In genomic region chr2:25711641-25712369, GRCh38 we compare ENCODE assay signal across 10 cellular contexts. TPM values are rescaled to one million over a fixed set of nuclear protein-coding genes. Genes with fewer than 3 reads are reported as not detected.
DNase-seq lines count a peak whose midpoint lies in the region; ATAC-seq and TF ChIP-seq lines count a peak whose summit lies in the region.
"Had no signal": no experiment of that assay in that cellular context is flagged by ENCODE, and none has a peak within 500 bp of the region (broad histone marks: within the 10 kb centered on the region; RNA-seq: fewer than 3 reads in every experiment).

No MANE protein-coding gene starts in this region.

- H3K4me2 ChIP-seq in DOHH2 (ENCODE audit: low read length): peak overlapping the region; percentile 29

- no peak overlapping the region for H3K4me3 ChIP-seq in DOHH2 (ENCODE audit: low read length)

- H3K36me3 Mint-ChIP-seq in osteocyte (ENCODE audit: unreplicated experiment): no peaks in the 10 kb centered on the region

- peaks cover 16% of the 10 kb centered on the region for H3K4me1 ChIP-seq in DOHH2 (ENCODE audit: control insufficient read depth, low read length)

- no peaks in the 10 kb centered on the region for H3K9me2 ChIP-seq in DOHH2 (replicated peaks; ENCODE audit: control insufficient read depth, low read length)

- DNase-seq in NCI-H82 (lab: John Stamatoyannopoulos, UW): peak; percentile 94
- peak; percentile 11 for DNase-seq in dermis blood vessel endothelial cell
- DNase-seq in osteocyte (ENCODE audit: extremely low spot score, unreplicated experiment): no peak
- no peak for DNase-seq in DMS79 treated with DMSO at 0.1 percent for 48 hours (lab: John Stamatoyannopoulos, UW)
- DNase-seq: HFFc6, NCI-H510A treated with DMSO at 0.1 percent for 48 hours had no signal

- TF ChIP-seq CTCF in DOHH2 (IDR thresholded peaks at IDR 0.05; ENCODE audit: low read depth, low read length, poor library complexity, severe bottlenecking) (no peak), osteocyte (IDR thresholded peaks at IDR 0.05) (no peak)

- H3K79me2 ChIP-seq in DOHH2 (ENCODE audit: control insufficient read depth, low read length): no peaks in the 10 kb centered on the region

- peak overlapping the region; percentile 59 for H3K4me3 Mint-ChIP-seq in osteocyte (ENCODE audit: unreplicated experiment)
- H3K4me3 Mint-ChIP-seq: HFFc6 had no signal

- H3K27ac ChIP-seq in DOHH2 (ENCODE audit: low read depth, low read length): no peak overlapping the region

- H3K27me3 ChIP-seq in DOHH2 (ENCODE audit: control insufficient read depth, low read length): peaks cover 13% of the 10 kb centered on the region

- no peak overlapping the region for H3K27ac Mint-ChIP-seq in osteocyte (ENCODE audit: unreplicated experiment)
- H3K27ac Mint-ChIP-seq: HFFc6 had no signal

- no peaks in the 10 kb centered on the region for H3K9me3 ChIP-seq in DOHH2 (ENCODE audit: control insufficient read depth, insufficient read depth, low read length)

- H3K4me1 Mint-ChIP-seq in osteocyte (ENCODE audit: unreplicated experiment): no peaks in the 10 kb centered on the region

- H3K9me3 Mint-ChIP-seq in osteocyte (ENCODE audit: unreplicated experiment): no peaks in the 10 kb centered on the region
- H3K9me3 Mint-ChIP-seq: HFFc6 had no signal

- H3K36me3 ChIP-seq in DOHH2 (ENCODE audit: control insufficient read depth, low read length): no peaks in the 10 kb centered on the region

- no peak for ATAC-seq in GM19328 (IDR thresholded peaks at IDR 0.05; ENCODE audit: unreplicated experiment)
- ATAC-seq in HG02571 (IDR thresholded peaks at IDR 0.05; ENCODE audit: unreplicated experiment): no peak
- no peak for ATAC-seq in GM21423 (IDR thresholded peaks at IDR 0.05; ENCODE audit: unreplicated experiment)

- H3F3A ChIP-seq in DOHH2 (ENCODE audit: control insufficient read depth, insufficient read depth): no peaks in the 10 kb centered on the region

- peaks cover 21% of the 10 kb centered on the region for H3K27me3 Mint-ChIP-seq in osteocyte (ENCODE audit: unreplicated experiment)

- no peaks in the 10 kb centered on the region for H4K20me1 ChIP-seq in DOHH2 (ENCODE audit: control insufficient read depth, insufficient read depth, low read depth, low read length)

RNA-seq across cellular contexts. Expression of gene DTNB, which starts 38.4 kb away (rescaled TPM):
- total RNA-seq in dermis blood vessel endothelial cell: 5.8 and 7.7 TPM in 2 replicates
- total RNA-seq in osteocyte: 19.6 and 20.9 TPM in 2 replicates

Comparison
In these comparisons a context has a peak if more than half of its experiments do, and no peak if none do; other contexts are left out.
1. DNase-seq: peak in NCI-H82 (single experiment) and dermis blood vessel endothelial cell (single experiment); none in osteocyte (single experiment) and DMS79 treated with DMSO at 0.1 percent for 48 hours (single experiment).